1 cellular context compared by ENCODE assay signal in genomic region chr12:105342464-105342863, GRCh38.
TF ChIP-seq lines count a peak whose summit lies in the region.

No MANE protein-coding gene starts in this region.

TF ChIP-seq in GM23338, 12 proteins besides CTCF, POLR2A, EP300 and RAD21 (continued from another document):
- TF ChIP-seq, protein P1, sequence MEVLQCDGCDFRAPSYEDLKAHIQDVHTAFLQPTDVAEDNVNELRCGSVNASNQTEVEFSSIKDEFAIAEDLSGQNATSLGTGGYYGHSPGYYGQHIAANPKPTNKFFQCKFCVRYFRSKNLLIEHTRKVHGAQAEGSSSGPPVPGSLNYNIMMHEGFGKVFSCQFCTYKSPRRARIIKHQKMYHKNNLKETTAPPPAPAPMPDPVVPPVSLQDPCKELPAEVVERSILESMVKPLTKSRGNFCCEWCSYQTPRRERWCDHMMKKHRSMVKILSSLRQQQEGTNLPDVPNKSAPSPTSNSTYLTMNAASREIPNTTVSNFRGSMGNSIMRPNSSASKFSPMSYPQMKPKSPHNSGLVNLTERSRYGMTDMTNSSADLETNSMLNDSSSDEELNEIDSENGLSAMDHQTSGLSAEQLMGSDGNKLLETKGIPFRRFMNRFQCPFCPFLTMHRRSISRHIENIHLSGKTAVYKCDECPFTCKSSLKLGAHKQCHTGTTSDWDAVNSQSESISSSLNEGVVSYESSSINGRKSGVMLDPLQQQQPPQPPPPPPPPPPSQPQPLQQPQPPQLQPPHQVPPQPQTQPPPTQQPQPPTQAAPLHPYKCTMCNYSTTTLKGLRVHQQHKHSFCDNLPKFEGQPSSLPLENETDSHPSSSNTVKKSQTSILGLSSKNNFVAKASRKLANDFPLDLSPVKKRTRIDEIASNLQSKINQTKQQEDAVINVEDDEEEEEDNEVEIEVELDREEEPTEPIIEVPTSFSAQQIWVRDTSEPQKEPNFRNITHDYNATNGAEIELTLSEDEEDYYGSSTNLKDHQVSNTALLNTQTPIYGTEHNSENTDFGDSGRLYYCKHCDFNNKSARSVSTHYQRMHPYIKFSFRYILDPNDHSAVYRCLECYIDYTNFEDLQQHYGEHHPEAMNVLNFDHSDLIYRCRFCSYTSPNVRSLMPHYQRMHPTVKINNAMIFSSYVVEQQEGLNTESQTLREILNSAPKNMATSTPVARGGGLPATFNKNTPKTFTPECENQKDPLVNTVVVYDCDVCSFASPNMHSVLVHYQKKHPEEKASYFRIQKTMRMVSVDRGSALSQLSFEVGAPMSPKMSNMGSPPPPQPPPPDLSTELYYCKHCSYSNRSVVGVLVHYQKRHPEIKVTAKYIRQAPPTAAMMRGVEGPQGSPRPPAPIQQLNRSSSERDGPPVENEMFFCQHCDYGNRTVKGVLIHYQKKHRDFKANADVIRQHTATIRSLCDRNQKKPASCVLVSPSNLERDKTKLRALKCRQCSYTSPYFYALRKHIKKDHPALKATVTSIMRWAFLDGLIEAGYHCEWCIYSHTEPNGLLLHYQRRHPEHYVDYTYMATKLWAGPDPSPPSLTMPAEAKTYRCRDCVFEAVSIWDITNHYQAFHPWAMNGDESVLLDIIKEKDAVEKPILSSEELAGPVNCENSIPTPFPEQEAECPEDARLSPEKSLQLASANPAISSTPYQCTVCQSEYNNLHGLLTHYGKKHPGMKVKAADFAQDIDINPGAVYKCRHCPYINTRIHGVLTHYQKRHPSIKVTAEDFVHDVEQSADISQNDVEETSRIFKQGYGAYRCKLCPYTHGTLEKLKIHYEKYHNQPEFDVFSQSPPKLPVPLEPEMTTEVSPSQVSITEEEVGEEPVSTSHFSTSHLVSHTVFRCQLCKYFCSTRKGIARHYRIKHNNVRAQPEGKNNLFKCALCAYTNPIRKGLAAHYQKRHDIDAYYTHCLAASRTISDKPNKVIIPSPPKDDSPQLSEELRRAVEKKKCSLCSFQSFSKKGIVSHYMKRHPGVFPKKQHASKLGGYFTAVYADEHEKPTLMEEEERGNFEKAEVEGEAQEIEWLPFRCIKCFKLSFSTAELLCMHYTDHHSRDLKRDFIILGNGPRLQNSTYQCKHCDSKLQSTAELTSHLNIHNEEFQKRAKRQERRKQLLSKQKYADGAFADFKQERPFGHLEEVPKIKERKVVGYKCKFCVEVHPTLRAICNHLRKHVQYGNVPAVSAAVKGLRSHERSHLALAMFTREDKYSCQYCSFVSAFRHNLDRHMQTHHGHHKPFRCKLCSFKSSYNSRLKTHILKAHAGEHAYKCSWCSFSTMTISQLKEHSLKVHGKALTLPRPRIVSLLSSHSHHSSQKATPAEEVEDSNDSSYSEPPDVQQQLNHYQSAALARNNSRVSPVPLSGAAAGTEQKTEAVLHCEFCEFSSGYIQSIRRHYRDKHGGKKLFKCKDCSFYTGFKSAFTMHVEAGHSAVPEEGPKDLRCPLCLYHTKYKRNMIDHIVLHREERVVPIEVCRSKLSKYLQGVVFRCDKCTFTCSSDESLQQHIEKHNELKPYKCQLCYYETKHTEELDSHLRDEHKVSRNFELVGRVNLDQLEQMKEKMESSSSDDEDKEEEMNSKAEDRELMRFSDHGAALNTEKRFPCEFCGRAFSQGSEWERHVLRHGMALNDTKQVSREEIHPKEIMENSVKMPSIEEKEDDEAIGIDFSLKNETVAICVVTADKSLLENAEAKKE (CRISPR knock-in tag; IDR thresholded peaks at IDR 0.05): no peak
- TF ChIP-seq CREB1 (CRISPR knock-in tag; IDR thresholded peaks at IDR 0.05; ENCODE audit: low read depth) (no peak), STAT1 (IDR thresholded peaks at IDR 0.05; ENCODE audit: unreplicated experiment) (no peak), JUNB (IDR thresholded peaks at IDR 0.05; ENCODE audit: unreplicated experiment) (no peak), EZH2 (IDR thresholded peaks at IDR 0.05; ENCODE audit: low read depth, unreplicated experiment) (no peak), ZNF331 (CRISPR knock-in tag; IDR thresholded peaks at IDR 0.05; ENCODE audit: low read depth) (no peak), ETS1 (IDR thresholded peaks at IDR 0.05) (no peak), ZNF114 (CRISPR knock-in tag; IDR thresholded peaks at IDR 0.05) (no peak), NANOG (IDR thresholded peaks at IDR 0.05; ENCODE audit: borderline replicate concordance) (no peak)
TF ChIP-seq in GM23338: peak in this region for 0.
